ENCODE assay signal across 8 cellular contexts in the genomic region with DNA sequence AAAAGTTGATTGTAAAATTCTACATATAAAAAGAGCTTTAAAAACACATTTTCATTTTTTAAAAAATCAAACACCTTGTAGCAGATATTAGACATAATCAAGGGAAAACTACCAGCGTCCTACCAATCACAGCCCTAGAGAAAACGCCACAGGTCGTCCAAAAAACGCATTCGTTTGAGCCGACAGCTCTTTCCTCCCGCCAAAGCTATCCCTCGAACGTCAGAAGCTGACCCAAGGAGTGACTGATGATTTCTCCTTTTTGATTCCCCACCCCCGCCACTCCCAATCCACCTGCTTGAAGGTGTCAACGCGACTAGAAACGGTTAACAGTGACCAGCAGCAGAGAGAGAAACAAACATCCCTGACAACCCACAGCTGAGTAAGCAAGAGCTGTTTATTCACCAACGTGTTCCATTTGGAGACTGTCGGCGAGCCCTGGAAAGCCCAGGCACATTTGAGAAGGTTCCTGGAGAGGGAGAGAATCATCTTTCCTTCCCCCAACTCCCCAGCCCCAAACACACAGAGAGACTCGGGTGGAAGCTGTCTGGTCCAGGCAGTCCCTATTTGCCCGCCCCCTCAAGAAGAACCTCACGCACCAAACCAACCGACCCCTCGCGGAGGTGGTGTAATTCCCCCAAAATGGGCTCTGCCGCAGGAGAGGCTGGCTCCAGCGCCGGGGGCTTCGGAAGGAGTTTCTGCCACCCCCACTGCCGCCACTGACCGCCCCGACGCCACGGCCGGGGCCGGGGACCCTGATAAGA. TPM values are rescaled to one million over a fixed set of nuclear protein-coding genes. Genes with fewer than 3 reads are reported as not detected.
DNase-seq lines count a peak whose midpoint lies in the region; ATAC-seq, FAIRE-seq and TF ChIP-seq lines count a peak whose summit lies in the region.

No MANE protein-coding gene starts in this region.

- peak overlapping the region; percentile 96 for H3K4me3 Mint-ChIP-seq in memory B cell

- TF ChIP-seq EP300 in H1 (IDR thresholded peaks at IDR 0.05; ENCODE audit: borderline replicate concordance in 1 of 2, low read depth in 2 of 2, low read length in 2 of 2) = no peak

- H4K91ac ChIP-seq in H1 (replicated peaks; ENCODE audit: insufficient read length, low read length) = no peak overlapping the region

- no peak overlapping the region for H2BK5ac ChIP-seq in H1 (ENCODE audit: low read depth, low read length)

- no peak overlapping the region for H2BK20ac ChIP-seq in H1 (ENCODE audit: low read length)

- no peak overlapping the region for H3K4ac ChIP-seq in H1 (replicated peaks; ENCODE audit: insufficient read length, low read depth, low read length)

- H2BK15ac ChIP-seq in H1 (ENCODE audit: low read length) = no peak overlapping the region

- H3K4me2 ChIP-seq in H1 (ENCODE audit: insufficient read depth in 1 of 2, low read depth in 2 of 2, low read length in 2 of 2) = peak overlapping the region; percentile 93 to 96

- no peak overlapping the region for H2BK120ac ChIP-seq in H1 (replicated peaks; ENCODE audit: low read depth, low read length)

- H2AK5ac ChIP-seq in H1 (ENCODE audit: low read depth, low read length) = no peak overlapping the region

- no peak overlapping the region for H3K56ac ChIP-seq in H1 (replicated peaks; ENCODE audit: insufficient read length, low read depth, low read length)

- no peak for TF ChIP-seq POLR2A in H1 (IDR thresholded peaks at IDR 0.05; ENCODE audit: control extremely low read depth in 1 of 2, low read depth in 2 of 2, low read length in 2 of 2)

- H2BK12ac ChIP-seq in H1 (ENCODE audit: low read depth, low read length) = no peak overlapping the region

- POLR2A ChIA-PET in H1 (lab: Charles Lee; ENCODE audit: partially characterized antibody) = interaction anchor here (0.7 to 1.9 kb wide), 5 partner anchors 9 to 51 kb away, joined by 3 to 6 read pairs (median 5); no protein-coding TSS in a partner anchor

- peaks cover 5% of the 10 kb centered on the region; the same call in 1 of the 2 replicates for H3K23me2 ChIP-seq in H1 (ENCODE audit: low read depth, low read length)

- peaks cover 13% of the 10 kb centered on the region for H3K4me1 Mint-ChIP-seq in memory B cell

- no peaks in the 10 kb centered on the region; the same call in none of the 2 replicates for H3K79me1 ChIP-seq in H1 (ENCODE audit: low read depth, low read length)

- peak overlapping the region; percentile 91 for H2AFZ ChIP-seq in H1 (ENCODE audit: low read length)

- DNase-seq in NCI-H524 (lab: John Stamatoyannopoulos, UW) (peak; percentile 44 to 52), NCI-H524 treated with DMSO at 0.1 percent for 48 hours (lab: John Stamatoyannopoulos, UW) (no peak), NCI-H1105 treated with DMSO at 0.1 percent for 48 hours (lab: John Stamatoyannopoulos, UW) (peak; percentile 41), H1 (ENCODE audit: low read depth in 1 of 2, low spot score in 2 of 2) (no peak), memory B cell (ENCODE audit: low spot score in 2 of 2) (no peak)
- DNase-seq in stimulated activated naive CD8-positive, alpha-beta T cell treated with anti-CD3 and anti-CD28 coated beads, Interleukin-15, Interleukin-2, amounts not matched to agents 100 U/mL and 50 U/mL, for 24 hours = peak; percentile 50

- no peak for FAIRE-seq in H1 (lab: Jason Lieb, UNC)

- H3K27ac Mint-ChIP-seq in memory B cell = peak overlapping the region; percentile 86

- H3K9me3 Mint-ChIP-seq in memory B cell = no peaks in the 10 kb centered on the region

- no peaks in the 10 kb centered on the region for H3K27me3 ChIP-seq in H1 (replicated peaks in 1 of 4; ENCODE audit: control insufficient read depth in 3 of 4, extremely low read depth in 1 of 4, insufficient read depth in 3 of 4, low read length in 3 of 4)

- TF ChIP-seq CTCF in WI38 (IDR thresholded peaks at IDR 0.05; ENCODE audit: low read depth, low read length) (no peak), H1 (IDR thresholded peaks at IDR 0.05; ENCODE audit: control extremely low read depth in 1 of 3, insufficient read depth in 1 of 3, low read depth in 1 of 3, low read length in 3 of 3) (no peak)

- no peaks in the 10 kb centered on the region for H3K9me3 ChIP-seq in H1 (ENCODE audit: insufficient read depth in 2 of 2, low read depth in 1 of 2, low read length in 1 of 2)

- H3K36me3 ChIP-seq in H1 (ENCODE audit: control insufficient read depth in 2 of 4, insufficient read depth in 4 of 4, low read length in 3 of 4) = peaks cover 2 to 8% (median 6%) of the 10 kb centered on the region in 4 experiments; a peak in 6 of 8 replicates

- peak overlapping the region; percentile 72; the same call in 1 of the 2 replicates for H4K8ac ChIP-seq in H1 (ENCODE audit: extremely low read depth, insufficient read depth, low read length)

- peaks cover 2% of the 10 kb centered on the region for H3K36me3 Mint-ChIP-seq in memory B cell

- H3K27me3 Mint-ChIP-seq in memory B cell = no peaks in the 10 kb centered on the region

- H3K9ac ChIP-seq in H1 (replicated peaks in 1 of 4; ENCODE audit: extremely low read depth in 1 of 4, low read depth in 3 of 4, low read length in 3 of 4) = peak overlapping the region in 3 of 4 experiments; percentile 17 to 82 (median 54); a peak in 4 of 7 replicates

- H3K4me1 ChIP-seq in H1 (replicated peaks in 1 of 4; ENCODE audit: control insufficient read depth in 3 of 4, insufficient read depth in 4 of 4, low read length in 3 of 4) = no peaks in the 10 kb centered on the region; a peak in 2 of 7 replicates

- CTCF ChIA-PET in H1 (lab: Charles Lee; ENCODE audit: partially characterized antibody) = interaction anchor here (0.6 to 4.9 kb wide), 22 partner anchors 9 to 497 kb away, joined by 3 to 52 read pairs (median 5); no protein-coding TSS in a partner anchor

- peak overlapping the region; percentile 55; the same call in 1 of the 2 replicates for H3K27ac ChIP-seq in H1 (ENCODE audit: low read depth, low read length)

- peaks cover 7 to 42% of the 10 kb centered on the region in 2 experiments; a peak in 3 of 4 replicates for H3K79me2 ChIP-seq in H1 (ENCODE audit: control insufficient read depth in 1 of 2, insufficient read depth in 2 of 2, low read length in 2 of 2)

- WGBS in H1 (ENCODE audit: extremely low coverage in 1 of 2, insufficient coverage in 1 of 2, insufficient read length in 1 of 2, insufficient replicate concordance in 2 of 2, low coverage in 1 of 2, low lambda C conversion rate in 2 of 2, missing lambda C conversion rate in 1 of 2), 2 experiments = 3% methylated on average over 33 of the region's 33 CpGs; no CpG with 5 or more reads in 1 of the 2 experiments

- no peak overlapping the region; the same call in 1 of the 2 replicates for H3K18ac ChIP-seq in H1 (ENCODE audit: extremely low read depth, low read length)

- ATAC-seq in HG02571 (IDR thresholded peaks at IDR 0.05; ENCODE audit: unreplicated experiment) = peak; percentile 18
- peak; percentile 23 for ATAC-seq in memory B cell (ENCODE audit: low read depth)
- ATAC-seq in stimulated activated naive CD8-positive, alpha-beta T cell treated with anti-CD3 and anti-CD28 coated beads, Interleukin-15, Interleukin-2, amounts not matched to agents 100 U/mL and 50 U/mL, for 24 hours = peak; percentile 12

- H4K20me1 ChIP-seq in H1 (replicated peaks in 1 of 2; ENCODE audit: control insufficient read depth in 1 of 2, insufficient read depth in 2 of 2, low read length in 2 of 2) = no peaks in the 10 kb centered on the region

- H3K4me3 ChIP-seq in WI38 (ENCODE audit: low read depth, low read length) = peak overlapping the region; percentile 97
- H3K4me3 ChIP-seq in H1 (ENCODE audit: extremely low read depth in 1 of 4, insufficient read depth in 2 of 4, low read depth in 3 of 4, low read length in 4 of 4) = peak overlapping the region; percentile 72 to 99 (median 87)

- no peak for TF ChIP-seq RAD21 in H1 (IDR thresholded peaks at IDR 0.05 in 1 of 2, conservative IDR thresholded peaks at IDR 0.05 in 1 of 2; ENCODE audit: low read depth in 2 of 2, low read length in 2 of 2)

- H3K23ac ChIP-seq in H1 (ENCODE audit: insufficient read length) = no peak overlapping the region

- H4K5ac ChIP-seq in H1 (ENCODE audit: insufficient read length, low read depth, low read length) = no peak overlapping the region

- H3K14ac ChIP-seq in H1 (ENCODE audit: insufficient read length) = no peak overlapping the region

TF ChIP-seq in H1, 55 proteins besides CTCF, POLR2A, EP300 and RAD21:
- no peak for TF ChIP-seq TEAD4 (IDR thresholded peaks at IDR 0.05; ENCODE audit: low read depth, low read length)
- TF ChIP-seq RXRA (IDR thresholded peaks at IDR 0.05; ENCODE audit: insufficient read depth, low read depth, low read length) = no peak
- TF ChIP-seq, protein P1, sequence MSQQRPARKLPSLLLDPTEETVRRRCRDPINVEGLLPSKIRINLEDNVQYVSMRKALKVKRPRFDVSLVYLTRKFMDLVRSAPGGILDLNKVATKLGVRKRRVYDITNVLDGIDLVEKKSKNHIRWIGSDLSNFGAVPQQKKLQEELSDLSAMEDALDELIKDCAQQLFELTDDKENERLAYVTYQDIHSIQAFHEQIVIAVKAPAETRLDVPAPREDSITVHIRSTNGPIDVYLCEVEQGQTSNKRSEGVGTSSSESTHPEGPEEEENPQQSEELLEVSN (IDR thresholded peaks at IDR 0.05) = peak; percentile 43; the same call in 1 of the 2 replicates
- TF ChIP-seq SAP30 (IDR thresholded peaks at IDR 0.05; ENCODE audit: insufficient read depth, insufficient replicate concordance, low read length) = peak; percentile 89
- TF ChIP-seq SIN3A (conservative IDR thresholded peaks at IDR 0.05 in 1 of 2, IDR thresholded peaks at IDR 0.05 in 1 of 2; ENCODE audit: low read depth in 1 of 2, low read length in 2 of 2) = peak; percentile 41 to 90; a peak in 2 of 4 replicates

RNA-seq across cellular contexts. Expression of gene CPEB3, which starts 0.6 kb away (rescaled TPM):
- total RNA-seq in H1 (2021; fragmentation: NEBNext Ultra II Directional; extraction: Animal tissue kit (Norgen Biotek cat#: 25700)) = 1.7 and 1.9 TPM in 2 replicates
- 0.39 and 0.53 TPM in 2 replicates for polyA plus RNA-seq in H1 (2011; rRNA removed)
- polyA plus RNA-seq in H1 (2011; cell fraction: cytosol; rRNA removed) = 0.50 TPM
- 0.93 TPM for polyA plus RNA-seq in H1 (2011; cell fraction: nucleus; rRNA removed)
- polyA plus RNA-seq in H1 (2012, experiment 1 of 2) = 0.58 to 0.74 TPM (median 0.66 TPM) in 4 replicates
- polyA plus RNA-seq in H1 (2012, experiment 2 of 2) = 0.09 TPM
- 0.61 TPM for polyA plus RNA-seq in H1 (2013, experiment 1 of 2)
- polyA plus RNA-seq in H1 (2013, experiment 2 of 2) = 0.57 TPM
- 1.2 and 1.6 TPM in 2 replicates for polyA minus RNA-seq in H1 (2011; rRNA and poly(A)+ RNA removed)
- polyA minus RNA-seq in H1 (2011; cell fraction: cytosol; rRNA and poly(A)+ RNA removed) = 1.6 TPM
- polyA minus RNA-seq in H1 (2011; cell fraction: nucleus; rRNA and poly(A)+ RNA removed) = 3.3 TPM

RNA-seq across cellular contexts. Expression of gene MARCHF5, which starts 0.7 kb away (rescaled TPM):
- 23.7 and 26.8 TPM in 2 replicates for total RNA-seq in H1 (2021; fragmentation: NEBNext Ultra II Directional; extraction: Animal tissue kit (Norgen Biotek cat#: 25700))
- 5.8 and 8.7 TPM in 2 replicates for polyA plus RNA-seq in H1 (2011; rRNA removed)
- polyA plus RNA-seq in H1 (2011; cell fraction: cytosol; rRNA removed) = 12.0 TPM
- polyA plus RNA-seq in H1 (2011; cell fraction: nucleus; rRNA removed) = 2.8 TPM
- polyA plus RNA-seq in H1 (2012, experiment 1 of 2) = 16.2 to 24.5 TPM (median 19.6 TPM) in 4 replicates
- polyA plus RNA-seq in H1 (2012, experiment 2 of 2) = 2.3 TPM
- 9.6 TPM for polyA plus RNA-seq in H1 (2013, experiment 1 of 2)
- 10.9 TPM for polyA plus RNA-seq in H1 (2013, experiment 2 of 2)
- polyA minus RNA-seq in H1 (2011; rRNA and poly(A)+ RNA removed) = 14.9 and 16.3 TPM in 2 replicates
- polyA minus RNA-seq in H1 (2011; cell fraction: cytosol; rRNA and poly(A)+ RNA removed) = 7.0 TPM
- 18.4 TPM for polyA minus RNA-seq in H1 (2011; cell fraction: nucleus; rRNA and poly(A)+ RNA removed)

Comparison
In these comparisons a context has a peak if more than half of its experiments do, and no peak if none do; other contexts are left out.
1. DNase-seq: peak in NCI-H524 (2 of 2), NCI-H1105 treated with DMSO at 0.1 percent for 48 hours (single experiment) and stimulated activated naive CD8-positive, alpha-beta T cell treated with anti-CD3 and anti-CD28 coated beads, Interleukin-15, Interleukin-2, amounts not matched to agents 100 U/mL and 50 U/mL, for 24 hours (single experiment); none in NCI-H524 treated with DMSO at 0.1 percent for 48 hours (single experiment), H1 (0 of 2) and memory B cell (0 of 2).
2. Peak in every context shown above with its lines, with median percentiles within 50 percentile points of each other: ATAC-seq.